36 cellular contexts compared by ENCODE assay signal in genomic region chr10:126701526-126701925, GRCh38. TPM values are rescaled to one million over a fixed set of nuclear protein-coding genes. Genes with fewer than 3 reads are reported as not detected.
"Had no signal": no experiment of that assay in that cellular context is flagged by ENCODE, and none has a peak within 500 bp of the region (broad histone marks: within the 10 kb centered on the region; RNA-seq: fewer than 3 reads in every experiment).

No MANE protein-coding gene starts in this region.

- H3K36me3 Mint-ChIP-seq: activated naive CD8-positive, alpha-beta T cell treated with anti-CD3 and anti-CD28 coated beads for 36 hours had no signal

- DNase-seq: activated CD4-positive, alpha-beta T cell treated with anti-CD3 and anti-CD28 coated beads, Interleukin-2, amount 10 ng/mL, durations not matched to agents 24 days and 14 days; activated CD4-positive, alpha-beta T cell treated with anti-CD3 and anti-CD28 coated beads, Interleukin-2, amount 50 U/mL, for 4 hours; activated CD8-positive, alpha-beta T cell treated with anti-CD3 and anti-CD28 coated beads for 36 hours; activated effector memory CD4-positive, alpha-beta T cell treated with anti-CD3 and anti-CD28 coated beads, Interleukin-2, amount 50 U/mL, for 16 hours; activated naive CD4-positive, alpha-beta T cell; activated naive CD4-positive, alpha-beta T cell treated with anti-CD3 and anti-CD28 coated beads, Interleukin-2, amount 50 U/mL, for 16 hours; activated naive CD8-positive, alpha-beta T cell treated with anti-CD3 and anti-CD28 coated beads for 36 hours; activated T-cell treated with anti-CD3 and anti-CD28 coated beads, Interleukin-2, amount 50 U/mL, for 1 hour; activated T-cell treated with anti-CD3 and anti-CD28 coated beads, Interleukin-2, amount 50 U/mL, for 72 hours; amniotic stem cell; aorta; Kasumi-1; KG1; MM.1S; MV-4-11; NCI-H1092; NCI-H1436 treated with DMSO at 0.1 percent for 48 hours; NCI-H187 treated with DMSO at 0.1 percent for 48 hours; NCI-H2081; NCI-H2171 treated with DMSO at 0.1 percent for 48 hours; NCI-H2227 treated with DMSO at 0.1 percent for 48 hours; NCI-H524 treated with DMSO at 0.1 percent for 48 hours; NCI-H748 treated with DMSO at 0.1 percent for 48 hours; NK-92 treated with Interleukin-12 subunit alpha and Interleukin-12 subunit beta, amount 100 ng/mL, for 24 hours; PC-3; Peyer's patch; RPMI8226; SHP77 treated with DMSO at 0.1 percent for 48 hours; SK-N-SH had no signal

- H3K4me1 ChIP-seq: Peyer's patch, SJSA1 had no signal

- H3K27me3 Mint-ChIP-seq: activated CD4-positive, alpha-beta T cell treated with anti-CD3 and anti-CD28 coated beads, Interleukin-2, amount 10 ng/mL, durations not matched to agents 24 days and 14 days; activated CD8-positive, alpha-beta T cell treated with anti-CD3 and anti-CD28 coated beads for 36 hours; activated naive CD8-positive, alpha-beta T cell treated with anti-CD3 and anti-CD28 coated beads for 36 hours; activated T-helper 17 cell treated with anti-CD3 and anti-CD28 coated beads, Interleukin-2, amount 50 U/mL, for 72 hours had no signal

- H3K4me3 Mint-ChIP-seq: activated CD4-positive, alpha-beta T cell treated with anti-CD3 and anti-CD28 coated beads, Interleukin-2, amount 10 ng/mL, durations not matched to agents 24 days and 14 days; activated CD8-positive, alpha-beta T cell treated with anti-CD3 and anti-CD28 coated beads for 36 hours; activated naive CD8-positive, alpha-beta T cell treated with anti-CD3 and anti-CD28 coated beads for 36 hours; activated T-cell treated with anti-CD3 and anti-CD28 coated beads, Interleukin-2, amount 50 U/mL, for 72 hours; activated T-helper 17 cell treated with anti-CD3 and anti-CD28 coated beads, Interleukin-2, amount 50 U/mL, for 72 hours; T-helper 1 cell treated with Interleukin-12 subunit alpha and Interleukin-12 subunit beta and Interleukin-4 antibody, amounts not matched to agents 30 μg/mL and 1 μg/mL, for 36 hours; T-helper 2 cell treated with Interferon-gamma antibody and Interleukin-4, amounts not matched to agents 5 μg/mL and 100 μg/mL, for 36 hours had no signal

- H3K36me3 ChIP-seq: cardiac muscle cell, Peyer's patch, SJSA1 had no signal

- H3K4me1 Mint-ChIP-seq: activated CD4-positive, alpha-beta T cell treated with anti-CD3 and anti-CD28 coated beads, Interleukin-2, amount 10 ng/mL, durations not matched to agents 24 days and 14 days; activated naive CD8-positive, alpha-beta T cell treated with anti-CD3 and anti-CD28 coated beads for 36 hours; activated T-helper 17 cell treated with anti-CD3 and anti-CD28 coated beads, Interleukin-2, amount 50 U/mL, for 72 hours had no signal

- FAIRE-seq: TTC549 had no signal

- H3K9me3 Mint-ChIP-seq: activated CD4-positive, alpha-beta T cell treated with anti-CD3 and anti-CD28 coated beads, Interleukin-2, amount 10 ng/mL, durations not matched to agents 24 days and 14 days; activated CD8-positive, alpha-beta T cell treated with anti-CD3 and anti-CD28 coated beads for 36 hours; activated naive CD8-positive, alpha-beta T cell treated with anti-CD3 and anti-CD28 coated beads for 36 hours; activated T-cell treated with anti-CD3 and anti-CD28 coated beads, Interleukin-2, amount 50 U/mL, for 72 hours; activated T-helper 17 cell treated with anti-CD3 and anti-CD28 coated beads, Interleukin-2, amount 50 U/mL, for 72 hours; T-helper 2 cell treated with Interferon-gamma antibody and Interleukin-4, amounts not matched to agents 5 μg/mL and 100 μg/mL, for 36 hours had no signal

- H3K27me3 ChIP-seq: cardiac muscle cell, Peyer's patch, SJSA1 had no signal

- H3K9ac ChIP-seq: SK-N-SH had no signal

- H3K9me3 ChIP-seq: Peyer's patch, SJSA1, SK-N-SH had no signal

- H3K27ac Mint-ChIP-seq: activated CD4-positive, alpha-beta T cell treated with anti-CD3 and anti-CD28 coated beads, Interleukin-2, amount 10 ng/mL, durations not matched to agents 24 days and 14 days; activated CD8-positive, alpha-beta T cell treated with anti-CD3 and anti-CD28 coated beads for 36 hours; activated naive CD8-positive, alpha-beta T cell treated with anti-CD3 and anti-CD28 coated beads for 36 hours; activated T-cell treated with anti-CD3 and anti-CD28 coated beads, Interleukin-2, amount 50 U/mL, for 72 hours; activated T-helper 17 cell treated with anti-CD3 and anti-CD28 coated beads, Interleukin-2, amount 50 U/mL, for 72 hours; T-helper 1 cell treated with Interleukin-12 subunit alpha and Interleukin-12 subunit beta and Interleukin-4 antibody, amounts not matched to agents 30 μg/mL and 1 μg/mL, for 36 hours; T-helper 2 cell treated with Interferon-gamma antibody and Interleukin-4, amounts not matched to agents 5 μg/mL and 100 μg/mL, for 36 hours had no signal

- H3K27ac ChIP-seq: cardiac muscle cell, Peyer's patch, SJSA1 had no signal

- H3K4me2 ChIP-seq: SK-N-SH had no signal

- ATAC-seq: activated CD8-positive, alpha-beta T cell treated with anti-CD3 and anti-CD28 coated beads for 36 hours; activated T-cell treated with anti-CD3 and anti-CD28 coated beads, Interleukin-2, amount 50 U/mL, for 72 hours; activated T-helper 17 cell treated with anti-CD3 and anti-CD28 coated beads, Interleukin-2, amount 50 U/mL, for 72 hours; PC-3 had no signal

- H3K4me3 ChIP-seq: cardiac muscle cell, Peyer's patch, SJSA1 had no signal

RNA-seq across cellular contexts. Expression of gene C10orf90, which starts 31.0 kb away (rescaled TPM):
- total RNA-seq: activated CD4-positive, alpha-beta T cell treated with anti-CD3 and anti-CD28 coated beads, Interleukin-2, amount 10 ng/mL, durations not matched to agents 24 days and 14 days; activated CD8-positive, alpha-beta memory T cell treated with anti-CD3 and anti-CD28 coated beads for 36 hours; activated CD8-positive, alpha-beta T cell treated with anti-CD3 and anti-CD28 coated beads for 36 hours; activated naive CD8-positive, alpha-beta T cell treated with anti-CD3 and anti-CD28 coated beads for 36 hours; activated T-cell treated with anti-CD3 and anti-CD28 coated beads, Interleukin-2, amount 50 U/mL, for 72 hours; aorta; cardiac muscle cell; Peyer's patch; SJSA1 had no signal
- polyA plus RNA-seq: aorta, cardiac muscle cell had no signal
